20 cellular contexts compared by ENCODE assay signal in genomic region chr19:46427518-46427917, GRCh38. TPM values are rescaled to one million over a fixed set of nuclear protein-coding genes. Genes with fewer than 3 reads are reported as not detected.
DNase-seq lines count a peak whose midpoint lies in the region; ATAC-seq and TF ChIP-seq lines count a peak whose summit lies in the region.
"Had no signal": no experiment of that assay in that cellular context is flagged by ENCODE, and none has a peak within 500 bp of the region (broad histone marks: within the 10 kb centered on the region; RNA-seq: fewer than 3 reads in every experiment).

No MANE protein-coding gene starts in this region.

- H3K4me3 ChIP-seq in tibial artery, result peak overlapping the region; percentile 53 to 55

- H3K27ac Mint-ChIP-seq in activated naive CD8-positive, alpha-beta T cell, result no peak overlapping the region
- H3K27ac Mint-ChIP-seq in activated naive CD8-positive, alpha-beta T cell treated with anti-CD3 and anti-CD28 coated beads, Interleukin-2, amount 50 U/mL, for 24 hours, result no peak overlapping the region
- H3K27ac Mint-ChIP-seq in naive B cell, result peak overlapping the region in 1 of 6 donors; percentile 10
- H3K27ac Mint-ChIP-seq: activated CD4-positive, alpha-beta T cell treated with anti-CD3 and anti-CD28 coated beads, Interleukin-2, amount 10 ng/mL, durations not matched to agents 24 days and 14 days; HFFc6 had no signal

- H3K27me3 ChIP-seq in tibial artery, result no peaks in the 10 kb centered on the region

- no peak for ATAC-seq in activated naive CD8-positive, alpha-beta T cell treated with anti-CD3 and anti-CD28 coated beads, Interleukin-2, amount 50 U/mL, for 24 hours
- ATAC-seq in naive B cell (ENCODE audit: low read depth in 2 of 2) (no peak), HG02588 (IDR thresholded peaks at IDR 0.05; ENCODE audit: unreplicated experiment) (no peak), GM18909 (IDR thresholded peaks at IDR 0.05; ENCODE audit: poor library complexity, unreplicated experiment) (no peak)

- no peak for TF ChIP-seq CTCF in tibial artery (IDR thresholded peaks at IDR 0.05)

- H3K9me3 ChIP-seq in tibial artery, result no peaks in the 10 kb centered on the region
- H3K9me3 ChIP-seq: heart right ventricle, right lobe of liver, suprapubic skin had no signal

- DNase-seq in activated naive CD8-positive, alpha-beta T cell treated with anti-CD3 and anti-CD28 coated beads, Interleukin-2, amount 50 U/mL, for 24 hours, result no peak
- DNase-seq in naive B cell, result no peak
- DNase-seq in tibial artery, result no peak
- DNase-seq in GOT3 (lab: John Stamatoyannopoulos, UW), result no peak
- DNase-seq: activated CD4-positive, alpha-beta T cell treated with anti-CD3 and anti-CD28 coated beads, Interleukin-2, amount 10 ng/mL, durations not matched to agents 24 days and 14 days; activated CD8-positive, alpha-beta memory T cell treated with anti-CD3 and anti-CD28 coated beads, Interleukin-2, amount 50 U/mL, for 4 hours; activated effector memory CD4-positive, alpha-beta T cell treated with anti-CD3 and anti-CD28 coated beads, Interleukin-2, amount 50 U/mL, for 16 hours; DMS 273 treated with DMSO at 0.1 percent for 48 hours; heart right ventricle; HFFc6; left ventricle myocardium superior; NCI-H1417 treated with DMSO at 0.1 percent for 48 hours; NCI-H524; right lobe of liver; stimulated activated CD8-positive, alpha-beta memory T cell treated with anti-CD3 and anti-CD28 coated beads, Interleukin-4, amount 100 ng/mL, for 48 hours had no signal

- H3K27ac ChIP-seq in angular gyrus (ENCODE audit: low read depth, low read length) (peak overlapping the region; percentile 68), tibial artery (peak overlapping the region; percentile 68 to 77)
- H3K27ac ChIP-seq: right lobe of liver, suprapubic skin had no signal

- peaks cover 0 to 29% (median 17%) of the 10 kb centered on the region in 4 donors for H3K4me1 ChIP-seq in tibial artery

- H3K36me3 ChIP-seq in tibial artery, result no peaks in the 10 kb centered on the region
- H3K36me3 ChIP-seq: heart right ventricle, right lobe of liver, suprapubic skin had no signal

- peak overlapping the region; percentile 61 for H3K4me3 Mint-ChIP-seq in activated naive CD8-positive, alpha-beta T cell
- no peak overlapping the region for H3K4me3 Mint-ChIP-seq in activated naive CD8-positive, alpha-beta T cell treated with anti-CD3 and anti-CD28 coated beads, Interleukin-2, amount 50 U/mL, for 24 hours
- H3K4me3 Mint-ChIP-seq in naive B cell, result peak overlapping the region in 5 of 8 donors; percentile 32 to 82 (median 64)

- no peaks in the 10 kb centered on the region for H3K9me3 Mint-ChIP-seq in activated naive CD8-positive, alpha-beta T cell (ENCODE audit: low read depth)
- H3K9me3 Mint-ChIP-seq in activated naive CD8-positive, alpha-beta T cell treated with anti-CD3 and anti-CD28 coated beads, Interleukin-2, amount 50 U/mL, for 24 hours, result no peaks in the 10 kb centered on the region
- H3K9me3 Mint-ChIP-seq in naive B cell, result peaks cover 0 to 3% (median 0%) of the 10 kb centered on the region in 7 donors
- H3K9me3 Mint-ChIP-seq: activated CD4-positive, alpha-beta T cell treated with anti-CD3 and anti-CD28 coated beads, Interleukin-2, amount 10 ng/mL, durations not matched to agents 24 days and 14 days; HFFc6 had no signal

- intact Hi-C loops in tibial artery (cut with DNase I; ENCODE audit: low total_unique reads), result no loop called here

- peaks cover 50% of the 10 kb centered on the region for H3K27me3 Mint-ChIP-seq in activated naive CD8-positive, alpha-beta T cell
- peaks cover 81% of the 10 kb centered on the region for H3K27me3 Mint-ChIP-seq in activated naive CD8-positive, alpha-beta T cell treated with anti-CD3 and anti-CD28 coated beads, Interleukin-2, amount 50 U/mL, for 24 hours
- peaks cover 63 to 89% (median 70%) of the 10 kb centered on the region in 3 donors for H3K27me3 Mint-ChIP-seq in naive B cell

- H3K36me3 Mint-ChIP-seq in activated naive CD8-positive, alpha-beta T cell, result no peaks in the 10 kb centered on the region
- H3K36me3 Mint-ChIP-seq in activated naive CD8-positive, alpha-beta T cell treated with anti-CD3 and anti-CD28 coated beads, Interleukin-2, amount 50 U/mL, for 24 hours (ENCODE audit: low read depth), result no peaks in the 10 kb centered on the region
- H3K36me3 Mint-ChIP-seq in naive B cell, result no peaks in the 10 kb centered on the region

- H3K4me1 Mint-ChIP-seq in activated naive CD8-positive, alpha-beta T cell (ENCODE audit: low read depth), result peaks cover 23% of the 10 kb centered on the region
- peaks cover 32% of the 10 kb centered on the region for H3K4me1 Mint-ChIP-seq in activated naive CD8-positive, alpha-beta T cell treated with anti-CD3 and anti-CD28 coated beads, Interleukin-2, amount 50 U/mL, for 24 hours
- peaks cover 25 to 34% (median 30%) of the 10 kb centered on the region in 3 donors for H3K4me1 Mint-ChIP-seq in naive B cell

RNA-seq across cellular contexts. Expression of gene PNMA8C, which starts 1.2 kb away (rescaled TPM):
- not detected for polyA plus RNA-seq in naive B cell (ENCODE audit: low read depth in 6 of 6)

RNA-seq across cellular contexts. Expression of gene CCDC8, which starts 14.2 kb away (rescaled TPM):
- polyA plus RNA-seq in naive B cell (ENCODE audit: low read depth in 6 of 6), result not detected

RNA-seq across cellular contexts. Expression of gene PNMA8A, which starts 43.8 kb away (rescaled TPM):
- not detected for polyA plus RNA-seq in naive B cell (ENCODE audit: low read depth in 6 of 6)
